In the genomic region with DNA sequence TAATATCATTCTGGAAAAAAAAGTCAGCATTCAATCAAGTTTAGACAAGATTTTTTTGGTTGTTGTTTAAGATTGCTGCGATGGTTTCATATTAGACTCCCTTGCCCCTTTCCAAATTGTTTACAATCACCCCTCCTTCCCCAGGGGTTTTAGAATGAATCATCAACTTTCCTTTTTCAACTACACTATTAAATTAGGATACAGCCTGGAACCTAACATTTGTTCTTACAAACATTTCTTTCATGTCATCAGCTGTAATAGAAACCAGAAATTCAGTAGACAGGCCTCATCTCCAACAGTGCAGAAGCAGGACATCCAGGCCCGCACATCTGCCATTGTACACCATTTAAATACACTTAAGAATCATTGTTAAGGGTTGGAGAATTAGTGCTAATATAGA, we compare ENCODE assay signal across 18 cellular contexts. TPM values are rescaled to one million over a fixed set of nuclear protein-coding genes. Genes with fewer than 3 reads are reported as not detected.
DNase-seq lines count a peak whose midpoint lies in the region; ATAC-seq, FAIRE-seq and TF ChIP-seq lines count a peak whose summit lies in the region.
"Had no signal": no experiment of that assay in that cellular context is flagged by ENCODE, and none has a peak within 500 bp of the region (broad histone marks: within the 10 kb centered on the region; RNA-seq: fewer than 3 reads in every experiment).

No MANE protein-coding gene starts in this region.

- FAIRE-seq in GM19239 (lab: Jason Lieb, UNC): no peak

- H2AFZ ChIP-seq in parathyroid adenoma: peak overlapping the region; percentile 31

- no peaks in the 10 kb centered on the region for H3K9me3 ChIP-seq in A673 (ENCODE audit: low read depth, low read length, poor library complexity, severe bottlenecking)
- no peaks in the 10 kb centered on the region for H3K9me3 ChIP-seq in parathyroid adenoma (ENCODE audit: control insufficient read depth, low read length)
- H3K9me3 ChIP-seq: Caco-2 had no signal

- DNase-seq in A673 (ENCODE audit: low spot score) (peak; percentile 67), NB4 (ENCODE audit: low read depth) (peak; percentile 47), fibroblast of peridontal ligament (ENCODE audit: extremely low read depth) (peak; percentile 86), NCI-H2081 treated with DMSO at 0.1 percent for 48 hours (lab: John Stamatoyannopoulos, UW) (no peak), GM19239 (ENCODE audit: insufficient read length, low spot score) (no peak)
- DNase-seq in activated naive CD4-positive, alpha-beta T cell treated with anti-CD3 and anti-CD28 coated beads, Interleukin-2, amount 50 U/mL, for 72 hours (ENCODE audit: low spot score in 2 of 2): no peak
- DNase-seq in stimulated activated CD8-positive, alpha-beta memory T cell treated with anti-CD3 and anti-CD28 coated beads, Interleukin-4, amount 100 ng/mL, for 48 hours: no peak
- DNase-seq: activated CD4-positive, CD25-positive, alpha-beta regulatory T cell treated with anti-CD3 and anti-CD28 coated beads, Interleukin-2, amount 50 U/mL, for 72 hours; activated naive CD4-positive, alpha-beta T cell treated with anti-CD3 and anti-CD28 coated beads, Interleukin-2, amount 50 U/mL, for 16 hours; Caco-2; hippocampal formation; left colon; NCI-H1417; NCI-H345; stimulated activated CD4-positive, alpha-beta T cell treated with anti-CD3 and anti-CD28 coated beads, Interleukin-4, amount 100 ng/mL, for 1 hour; SW 1271 had no signal

- TF ChIP-seq POLR2A in NB4 (IDR thresholded peaks at IDR 0.05; ENCODE audit: extremely low read depth, insufficient read length): no peak

- H3K4me1 ChIP-seq in A673 (ENCODE audit: insufficient read depth, low read length, poor library complexity, severe bottlenecking): peaks cover 41% of the 10 kb centered on the region
- H3K4me1 ChIP-seq in parathyroid adenoma: peaks cover 4% of the 10 kb centered on the region
- H3K4me1 ChIP-seq: Caco-2 had no signal

- no peak for ATAC-seq in activated naive CD4-positive, alpha-beta T cell treated with anti-CD3 and anti-CD28 coated beads, Interleukin-2, amount 50 U/mL, for 72 hours
- ATAC-seq: left colon had no signal

- H3K79me2 ChIP-seq in parathyroid adenoma: no peaks in the 10 kb centered on the region

- H3K36me3 ChIP-seq in A673 (ENCODE audit: insufficient read depth, low read length, poor library complexity, severe bottlenecking) (no peaks in the 10 kb centered on the region), parathyroid adenoma (ENCODE audit: control insufficient read depth, insufficient read depth, low read length) (no peaks in the 10 kb centered on the region)

- H3K9ac ChIP-seq in parathyroid adenoma: no peak overlapping the region

- POLR2A ChIA-PET in A673 (lab: Charles Lee; ENCODE audit: low non-redundant PET): no interaction called here

- no peaks in the 10 kb centered on the region for H3K27me3 ChIP-seq in A673 (replicated peaks; ENCODE audit: insufficient read depth, low read depth, low read length, poor library complexity)
- no peaks in the 10 kb centered on the region for H3K27me3 ChIP-seq in parathyroid adenoma (ENCODE audit: control insufficient read depth, insufficient read depth, low read length)

- TF ChIP-seq CTCF in A673 (conservative IDR thresholded peaks at IDR 0.05; ENCODE audit: low read depth, low read length) (no peak), NB4 (IDR thresholded peaks at IDR 0.05; ENCODE audit: low read depth, low read length) (no peak), parathyroid adenoma (IDR thresholded peaks at IDR 0.05) (no peak)

- no peaks in the 10 kb centered on the region for H3K9me3 Mint-ChIP-seq in activated naive CD4-positive, alpha-beta T cell treated with anti-CD3 and anti-CD28 coated beads, Interleukin-2, amount 50 U/mL, for 72 hours
- H3K9me3 Mint-ChIP-seq: central memory CD8-positive, alpha-beta T cell had no signal

- peak overlapping the region in 1 of 2 donors; percentile 64 for H3K27ac Mint-ChIP-seq in activated naive CD4-positive, alpha-beta T cell treated with anti-CD3 and anti-CD28 coated beads, Interleukin-2, amount 50 U/mL, for 72 hours

- H3K27ac ChIP-seq in A673 (ENCODE audit: low read depth, low read length, poor library complexity, severe bottlenecking): peak overlapping the region; percentile 34
- H3K27ac ChIP-seq in parathyroid adenoma: peak overlapping the region; percentile 22

- CTCF ChIA-PET in A673 (lab: Charles Lee): no interaction called here

- H3K4me2 ChIP-seq in parathyroid adenoma (ENCODE audit: low read length): no peak overlapping the region

- BruUV-seq in A673 (replicated peaks; lab: Mats Ljungman, UMichigan): no TSS peak

- intact Hi-C loops in A673 (cut with micrococcal nuclease; ENCODE audit: unreplicated experiment): no loop called here

- no peaks in the 10 kb centered on the region for H3K36me3 Mint-ChIP-seq in activated naive CD4-positive, alpha-beta T cell treated with anti-CD3 and anti-CD28 coated beads, Interleukin-2, amount 50 U/mL, for 72 hours

- H3K4me3 ChIP-seq in A673 (ENCODE audit: low read depth, low read length, poor library complexity, severe bottlenecking) (no peak overlapping the region), NB4 (ENCODE audit: low read depth, low read length) (no peak overlapping the region), parathyroid adenoma (ENCODE audit: low read depth, low read length) (no peak overlapping the region)

RNA-seq across cellular contexts. Expression of a gene that starts 44.4 kb away (rescaled TPM):
- total RNA-seq in A673 (2021): 45.5 and 50.3 TPM in 2 replicates
- 10 to 100 TPM; 16.4 to 17.5 TPM for total RNA-seq in activated naive CD4-positive, alpha-beta T cell treated with anti-CD3 and anti-CD28 coated beads, Interleukin-2, amount 50 U/mL, for 72 hours

Comparison
In these comparisons a context has a peak if more than half of its experiments do, and no peak if none do; other contexts are left out.
1. DNase-seq: peak in A673 (single experiment), NB4 (single experiment) and fibroblast of peridontal ligament (single experiment); none in activated naive CD4-positive, alpha-beta T cell treated with anti-CD3 and anti-CD28 coated beads, Interleukin-2, amount 50 U/mL, for 72 hours (0 of 2), NCI-H2081 treated with DMSO at 0.1 percent for 48 hours (single experiment), stimulated activated CD8-positive, alpha-beta memory T cell treated with anti-CD3 and anti-CD28 coated beads, Interleukin-4, amount 100 ng/mL, for 48 hours (single experiment) and GM19239 (single experiment).